ENCODE assay signal across 21 cellular contexts in the genomic region with DNA sequence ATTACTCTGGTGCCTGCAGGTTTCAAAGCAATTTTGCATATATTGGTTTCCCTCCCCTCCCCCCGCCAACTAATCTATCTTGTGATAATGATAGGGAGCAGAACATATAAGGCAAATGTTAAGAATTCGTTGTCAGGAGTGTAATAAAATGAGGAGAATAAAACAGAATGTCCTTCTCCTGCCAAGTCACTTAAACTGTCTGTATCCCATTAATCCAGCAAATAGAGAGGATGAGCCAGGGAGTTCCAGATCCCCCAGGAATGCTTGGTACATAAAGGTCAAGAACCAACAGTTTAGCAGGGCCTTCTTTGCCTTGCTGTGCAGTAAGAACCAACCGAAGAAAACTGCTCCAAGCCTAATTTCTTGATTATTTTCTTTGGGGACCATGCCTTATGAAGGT.
"Had no signal": no experiment of that assay in that cellular context is flagged by ENCODE, and none has a peak within 500 bp of the region (broad histone marks: within the 10 kb centered on the region; RNA-seq: fewer than 3 reads in every experiment).

No MANE protein-coding gene starts in this region.

- DNase-seq: cortex of kidney; dorsolateral prefrontal cortex; effector memory CD4-positive, alpha-beta T cell; foreskin melanocyte; head of caudate nucleus; kidney; left cardiac atrium; left ventricle myocardium superior; mesendoderm; naive thymus-derived CD4-positive, alpha-beta T cell; nephron progenitor cell; posterior cingulate gyrus; stimulated activated naive CD4-positive, alpha-beta T cell; stomach; substantia nigra; trophoblast cell had no signal

- H3K9me3 ChIP-seq: esophagus muscularis mucosa, stomach, thoracic aorta had no signal

- H3K4me2 ChIP-seq: hepatocyte had no signal

- H3K4me3 ChIP-seq: dorsolateral prefrontal cortex, esophagus muscularis mucosa, hepatocyte, lung, skin epidermis, stomach, thoracic aorta had no signal

- H3K36me3 ChIP-seq: esophagus muscularis mucosa, stomach, thoracic aorta had no signal

- H3K27me3 ChIP-seq: esophagus muscularis mucosa, hepatocyte, stomach had no signal

- H3K27ac ChIP-seq: dorsolateral prefrontal cortex, hepatocyte, stomach, thoracic aorta had no signal

- H2AFZ ChIP-seq: hepatocyte had no signal

- H3K79me2 ChIP-seq: hepatocyte had no signal
